26 cellular contexts compared by ENCODE assay signal in genomic region chr20:19253316-19253715, GRCh38. TPM values are rescaled to one million over a fixed set of nuclear protein-coding genes. Genes with fewer than 3 reads are reported as not detected.
DNase-seq lines count a peak whose midpoint lies in the region; ATAC-seq, FAIRE-seq and TF ChIP-seq lines count a peak whose summit lies in the region.
"Had no signal": no experiment of that assay in that cellular context is flagged by ENCODE, and none has a peak within 500 bp of the region (broad histone marks: within the 10 kb centered on the region; RNA-seq: fewer than 3 reads in every experiment).

No MANE protein-coding gene starts in this region.

- no peak overlapping the region for H3T11ph ChIP-seq in H9 (ENCODE audit: low read length)

- H3K27me3 ChIP-seq in H9 (ENCODE audit: insufficient read depth, low read length) (no peaks in the 10 kb centered on the region), endodermal cell (ENCODE audit: control insufficient read depth, insufficient read depth, low read length, poor library complexity, severe bottlenecking) (no peaks in the 10 kb centered on the region), muscle layer of duodenum (ENCODE audit: low read depth, low read length) (no peaks in the 10 kb centered on the region), transverse colon (no peaks in the 10 kb centered on the region)
- H3K27me3 ChIP-seq: body of pancreas, esophagus muscularis mucosa, SJSA1 had no signal

- H3K4me1 ChIP-seq in H9 (ENCODE audit: insufficient read depth, low read length): no peaks in the 10 kb centered on the region; the same call in 1 of the 2 replicates
- H3K4me1 ChIP-seq in endodermal cell (ENCODE audit: control insufficient read depth, insufficient read depth, low read length): no peaks in the 10 kb centered on the region
- peaks cover 7 to 13% of the 10 kb centered on the region in 2 donors for H3K4me1 ChIP-seq in muscle layer of duodenum (ENCODE audit: control insufficient read depth in 1 of 2, insufficient read depth in 2 of 2, low read length in 2 of 2)
- H3K4me1 ChIP-seq in transverse colon: peaks cover 0 to 19% (median 0%) of the 10 kb centered on the region in 4 donors
- H3K4me1 ChIP-seq: body of pancreas, SJSA1 had no signal

- DNase-seq in H9 (no peak), endodermal cell (peak; percentile 7), transverse colon (no peak), Right ventricle myocardium inferior (ENCODE audit: missing footprints) (no peak), HTR-8/SVneo (ENCODE audit: insufficient read length, low spot score) (no peak)
- no peak for DNase-seq in stimulated activated naive CD8-positive, alpha-beta T cell treated with anti-CD3 and anti-CD28 coated beads, Interleukin-15, Interleukin-2, amounts not matched to agents 100 U/mL and 50 U/mL, for 24 hours
- DNase-seq: activated CD4-positive, alpha-beta T cell treated with anti-CD3 and anti-CD28 coated beads for 1 hour; activated CD8-positive, alpha-beta T cell treated with anti-CD3 and anti-CD28 coated beads, Interleukin-2, amount 10 ng/mL, durations not matched to agents 7 days and 5 days; activated effector memory CD4-positive, alpha-beta T cell treated with Interleukin-2 at 50 U/mL for 16 hours; activated T-cell treated with anti-CD3 and anti-CD28 coated beads for 4 hours; C1 segment of cervical spinal cord; effector CD8-positive, alpha-beta T cell; KBM-7; kidney; NCI-H510A treated with DMSO at 0.1 percent for 48 hours had no signal

- H3K9ac ChIP-seq in H9 (ENCODE audit: extremely low read depth, insufficient read length, low read length): no peak overlapping the region
- H3K9ac ChIP-seq in endodermal cell (ENCODE audit: extremely low read depth, low read length, poor library complexity, severe bottlenecking): no peak overlapping the region

- H3K27ac Mint-ChIP-seq in H9 (no peak overlapping the region), endodermal cell (no peak overlapping the region)
- H3K27ac Mint-ChIP-seq: activated CD8-positive, alpha-beta T cell treated with anti-CD3 and anti-CD28 coated beads, Interleukin-2, amount 10 ng/mL, durations not matched to agents 7 days and 5 days; T-helper 1 cell treated with Interleukin-12 subunit alpha and Interleukin-12 subunit beta and Interleukin-4 antibody, amounts not matched to agents 30 μg/mL and 1 μg/mL, for 36 hours had no signal

- no peak overlapping the region for H2BK12ac ChIP-seq in H9 (ENCODE audit: insufficient read length, low read depth, low read length)

- H3K4me3 ChIP-seq in endodermal cell (ENCODE audit: low read length): no peak overlapping the region
- no peak overlapping the region for H3K4me3 ChIP-seq in muscle layer of duodenum (ENCODE audit: low read depth in 1 of 2, low read length in 2 of 2)
- H3K4me3 ChIP-seq in transverse colon: no peak overlapping the region
- H3K4me3 ChIP-seq: body of pancreas, esophagus muscularis mucosa, lung, SJSA1 had no signal

- H2BK15ac ChIP-seq in H9 (ENCODE audit: low read depth, low read length): no peak overlapping the region

- H3K36me3 Mint-ChIP-seq in H9 (ENCODE audit: insufficient read depth in 1 of 3, low read depth in 3 of 3) (no peaks in the 10 kb centered on the region), endodermal cell (ENCODE audit: low read depth) (no peaks in the 10 kb centered on the region)

- no peak overlapping the region for H2BK20ac ChIP-seq in H9 (ENCODE audit: low read depth, low read length, poor library complexity, severe bottlenecking)

- H3K23me2 ChIP-seq in H9 (ENCODE audit: insufficient read length, low read depth, low read length, poor library complexity, severe bottlenecking): no peaks in the 10 kb centered on the region

- H2BK120ac ChIP-seq in H9 (ENCODE audit: low read depth, low read length, poor library complexity, severe bottlenecking): no peak overlapping the region

- no peaks in the 10 kb centered on the region for H4K20me1 ChIP-seq in H9 (ENCODE audit: control insufficient read depth, insufficient read depth, insufficient read length)

- no peak overlapping the region for H2AK5ac ChIP-seq in H9 (ENCODE audit: insufficient read length, low read length)

- H4K91ac ChIP-seq in H9 (ENCODE audit: insufficient read length, low read depth, low read length): no peak overlapping the region

- H3K36me3 ChIP-seq in endodermal cell (ENCODE audit: control insufficient read depth, insufficient read depth, low read length) (no peaks in the 10 kb centered on the region), muscle layer of duodenum (ENCODE audit: control insufficient read depth in 1 of 2, insufficient read depth in 2 of 2, low read length in 2 of 2) (no peaks in the 10 kb centered on the region), transverse colon (no peaks in the 10 kb centered on the region)
- H3K36me3 ChIP-seq: esophagus muscularis mucosa, SJSA1 had no signal

- H3K9me3 Mint-ChIP-seq in H9 (no peaks in the 10 kb centered on the region), endodermal cell (no peaks in the 10 kb centered on the region)
- H3K9me3 Mint-ChIP-seq: T-helper 1 cell treated with Interleukin-12 subunit alpha and Interleukin-12 subunit beta and Interleukin-4 antibody, amounts not matched to agents 30 μg/mL and 1 μg/mL, for 36 hours had no signal

- TF ChIP-seq POLR2A in transverse colon (IDR thresholded peaks at IDR 0.05): no peak

- intact Hi-C loops in transverse colon (cut with DNase I; ENCODE audit: low total_unique reads) (no loop called here), Right ventricle myocardium inferior (cut with DNase I) (no loop called here)

- no peak overlapping the region for H2BK5ac ChIP-seq in H9 (ENCODE audit: insufficient read length, low read length)

- H4K5ac ChIP-seq in H9 (ENCODE audit: insufficient read length, low read depth, low read length): no peak overlapping the region

- H3K56ac ChIP-seq in H9 (ENCODE audit: insufficient read length, low read depth, low read length): no peak overlapping the region

- no peaks in the 10 kb centered on the region for H3K27me3 Mint-ChIP-seq in H9 (ENCODE audit: low read depth)
- H3K27me3 Mint-ChIP-seq in endodermal cell (ENCODE audit: insufficient read depth): no peaks in the 10 kb centered on the region

- no peaks in the 10 kb centered on the region for H3K9me3 ChIP-seq in H9 (ENCODE audit: control insufficient read depth, low read depth, low read length)
- H3K9me3 ChIP-seq in endodermal cell (ENCODE audit: control insufficient read depth, low read length): no peaks in the 10 kb centered on the region
- no peaks in the 10 kb centered on the region for H3K9me3 ChIP-seq in muscle layer of duodenum (ENCODE audit: control insufficient read depth in 1 of 2, low read length in 2 of 2)
- H3K9me3 ChIP-seq in transverse colon: no peaks in the 10 kb centered on the region
- H3K9me3 ChIP-seq: body of pancreas, esophagus muscularis mucosa, SJSA1 had no signal

- no CpG with 5 or more reads among the region's 5 CpGs for WGBS in H9 (ENCODE audit: extremely low coverage, insufficient read length, low lambda C conversion rate)
- 92 to 93% methylated on average over 3 to 5 of the region's 5 CpGs for WGBS in endodermal cell (ENCODE audit: insufficient coverage in 1 of 2, insufficient read length in 1 of 2), 2 experiments
- 79 to 80% methylated on average over 3 to 5 of the region's 5 CpGs for WGBS in transverse colon (ENCODE audit: low coverage in 1 of 2), 2 donors

- no peak for TF ChIP-seq EP300 in transverse colon (IDR thresholded peaks at IDR 0.05; ENCODE audit: low read depth)

- no peak overlapping the region for H2AFZ ChIP-seq in H9 (ENCODE audit: low read length)

- H3K14ac ChIP-seq in H9 (ENCODE audit: insufficient read depth, low read length): no peak overlapping the region

- no peak for TF ChIP-seq CTCF in H9 (conservative IDR thresholded peaks at IDR 0.05)
- TF ChIP-seq CTCF in endodermal cell (conservative IDR thresholded peaks at IDR 0.05): no peak
- TF ChIP-seq CTCF in transverse colon (IDR thresholded peaks at IDR 0.05): no peak

- H3K4me1 Mint-ChIP-seq in H9 (peaks cover 3 to 7% of the 10 kb centered on the region in 2 experiments; a peak in 2 of 4 replicates), endodermal cell (peaks cover 3% of the 10 kb centered on the region)

- no peak overlapping the region for H3K4me2 ChIP-seq in H9 (ENCODE audit: insufficient read depth, insufficient read length, low read length)

- no peak overlapping the region for H3K23ac ChIP-seq in H9 (ENCODE audit: insufficient read length, low read depth, low read length)

- no peak overlapping the region for H4K8ac ChIP-seq in H9 (replicated peaks; ENCODE audit: insufficient read length, low read depth, low read length)

- H3K79me1 ChIP-seq in H9 (ENCODE audit: insufficient read depth, low read depth, low read length, poor library complexity, severe bottlenecking): no peaks in the 10 kb centered on the region

- H3K18ac ChIP-seq in H9 (ENCODE audit: insufficient read length, low read depth, low read length): peak overlapping the region; percentile 19

- H3K79me2 ChIP-seq in H9 (ENCODE audit: insufficient read depth, low read length): no peaks in the 10 kb centered on the region

- H3K27ac ChIP-seq in H9 (ENCODE audit: insufficient read length, low read depth, low read length) (no peak overlapping the region), endodermal cell (ENCODE audit: low read depth, low read length) (no peak overlapping the region), muscle layer of duodenum (ENCODE audit: low read length) (peak overlapping the region; percentile 13), transverse colon (peak overlapping the region; percentile 11 to 69 (median 40))
- H3K27ac ChIP-seq: body of pancreas, SJSA1 had no signal

- ATAC-seq in stimulated activated naive CD8-positive, alpha-beta T cell treated with anti-CD3 and anti-CD28 coated beads, Interleukin-15, Interleukin-2, amounts not matched to agents 100 U/mL and 50 U/mL, for 24 hours: no peak
- ATAC-seq in HG02642 (IDR thresholded peaks at IDR 0.05; ENCODE audit: poor library complexity, unreplicated experiment) (no peak), Right ventricle myocardium inferior (no peak)
- ATAC-seq: activated CD8-positive, alpha-beta T cell treated with anti-CD3 and anti-CD28 coated beads, Interleukin-2, amount 10 ng/mL, durations not matched to agents 7 days and 5 days had no signal

- no peak overlapping the region for H3K4me3 Mint-ChIP-seq in H9
- H3K4me3 Mint-ChIP-seq in endodermal cell: no peak overlapping the region
- H3K4me3 Mint-ChIP-seq: activated CD8-positive, alpha-beta T cell treated with anti-CD3 and anti-CD28 coated beads, Interleukin-2, amount 10 ng/mL, durations not matched to agents 7 days and 5 days; T-helper 1 cell treated with Interleukin-12 subunit alpha and Interleukin-12 subunit beta and Interleukin-4 antibody, amounts not matched to agents 30 μg/mL and 1 μg/mL, for 36 hours had no signal

- in situ Hi-C loops in transverse colon (cut with MboI; ENCODE audit: low pct_ligation_motif_present in 1 of 4, low pct_unique_long_range_greater_than_20kb in 1 of 4, low sequenced_read_pairs in 3 of 4): no loop called here

- H3K4ac ChIP-seq in H9 (ENCODE audit: low read depth, low read length): no peak overlapping the region

- FAIRE-seq in HTR-8/SVneo (lab: Jason Lieb, UNC): no peak
- FAIRE-seq: D721Med, H1, kidney, urothelium cell line had no signal

RNA-seq across cellular contexts. Expression of gene SLC24A3, which starts 40.9 kb away (rescaled TPM):
- total RNA-seq in H9 (2021): 0.83 and 1.1 TPM in 2 replicates
- 1 to 10 TPM; 1.5 to 1.8 TPM for total RNA-seq in endodermal cell
- polyA plus RNA-seq in endodermal cell (2013, experiment 1 of 2): 1.2 TPM
- polyA plus RNA-seq in endodermal cell (2013, experiment 2 of 2): 1.0 TPM
- 1 to 10 TPM; 4.4 to 6.7 (median 4.6) TPM for total RNA-seq in transverse colon
- 1.4 TPM for total RNA-seq in Right ventricle myocardium inferior
- total RNA-seq: activated CD8-positive, alpha-beta T cell treated with anti-CD3 and anti-CD28 coated beads, Interleukin-2, amount 10 ng/mL, durations not matched to agents 7 days and 5 days; HT1080; SJSA1 had no signal

Comparison
In these comparisons a context has a peak if more than half of its experiments do, and no peak if none do; other contexts are left out.
1. H3K27ac ChIP-seq: peak in muscle layer of duodenum (single experiment) and transverse colon (4 of 4); none in H9 (single experiment) and endodermal cell (single experiment).